9 cellular contexts compared by ENCODE assay signal in the genomic region with DNA sequence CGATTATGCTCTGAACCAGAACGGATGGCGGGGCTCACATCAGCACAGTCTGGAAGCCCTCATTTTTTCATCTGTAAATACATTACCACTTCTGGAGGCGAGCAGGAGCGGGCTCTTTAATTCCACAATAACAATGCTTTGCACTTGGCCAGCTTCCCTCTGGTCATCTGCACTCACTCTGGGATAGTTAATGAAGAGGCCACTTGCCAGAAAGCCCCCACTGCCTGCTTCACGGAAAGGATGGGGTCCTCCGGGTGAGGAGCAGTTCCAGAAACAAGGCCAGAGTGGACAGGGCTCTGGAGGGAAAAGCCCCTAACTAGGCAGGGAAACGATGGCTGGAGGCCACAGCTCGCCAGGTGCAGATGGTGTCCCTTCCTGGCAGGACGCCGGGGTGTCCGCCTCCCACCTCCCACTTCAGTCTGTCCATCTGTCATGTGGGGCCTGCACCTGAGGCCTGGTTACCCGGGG. TPM values are rescaled to one million over a fixed set of nuclear protein-coding genes. Genes with fewer than 3 reads are reported as not detected.
A peak's percentile ranks its signal among the peaks of the same experiment; 100 is the strongest.
DNase-seq lines count a peak whose midpoint lies in the region; ATAC-seq and TF ChIP-seq lines count a peak whose summit lies in the region.
"Had no signal": no experiment of that assay in that cellular context is flagged by ENCODE, and none has a peak within 500 bp of the region (broad histone marks: within the 10 kb centered on the region; RNA-seq: fewer than 3 reads in every experiment).

No MANE protein-coding gene starts in this region.

- H3K4me3 Mint-ChIP-seq in stimulated activated effector memory CD8-positive, alpha-beta T cell treated with anti-CD3 and anti-CD28 coated beads, Interleukin-12 subunit alpha, Interleukin-12 subunit beta, amount 100 ng/mL, for 72 hours = peak overlapping the region; percentile 44

- no peak for ATAC-seq in stimulated activated effector memory CD8-positive, alpha-beta T cell treated with anti-CD3 and anti-CD28 coated beads, Interleukin-12 subunit alpha, Interleukin-12 subunit beta, amount 100 ng/mL, for 72 hours
- no peak for ATAC-seq in GM21529 (IDR thresholded peaks at IDR 0.05; ENCODE audit: unreplicated experiment)

- intact Hi-C loops in ascending aorta (cut with DNase I) = loop anchor here (2.0 kb wide), 2 partner anchors 14 to 40 kb away; a partner anchor contains a TSS

- H3K4me3 ChIP-seq in ascending aorta (peak overlapping the region; percentile 76 to 86), iPS-18a (ENCODE audit: low read length) (peak overlapping the region; percentile 90)

- H3K36me3 ChIP-seq in ascending aorta (no peaks in the 10 kb centered on the region), iPS-18a (ENCODE audit: control insufficient read depth, low read depth, low read length) (no peaks in the 10 kb centered on the region)

- H3K27me3 ChIP-seq in ascending aorta (no peaks in the 10 kb centered on the region), iPS-18a (ENCODE audit: control insufficient read depth, insufficient read depth, low read length) (no peaks in the 10 kb centered on the region)

- peak overlapping the region; percentile 82 for H3K9ac ChIP-seq in iPS-18a (ENCODE audit: low read length)

- no peak for TF ChIP-seq CTCF in ascending aorta (IDR thresholded peaks at IDR 0.05)

- DNase-seq in NCI-H1694 treated with DMSO at 0.1 percent for 48 hours (lab: John Stamatoyannopoulos, UW) (peak; percentile 7), NCI-H1694 (lab: John Stamatoyannopoulos, UW) (no peak), ascending aorta (ENCODE audit: low spot score in 2 of 2) (peak in 1 of 2 donors; percentile 70), amniotic stem cell (lab: John Stamatoyannopoulos, UW) (no peak)
- no peak for DNase-seq in stimulated activated effector memory CD8-positive, alpha-beta T cell treated with anti-CD3 and anti-CD28 coated beads, Interleukin-12 subunit alpha, Interleukin-12 subunit beta, amount 100 ng/mL, for 72 hours (ENCODE audit: low spot score in 2 of 2)
- DNase-seq in stimulated activated CD4-positive, alpha-beta T cell treated with anti-CD3 and anti-CD28 coated beads, Interleukin-15, amount 100 ng/mL, for 24 hours = no peak

- H3K27ac ChIP-seq in ascending aorta (peak overlapping the region; percentile 90 to 95), iPS-18a (ENCODE audit: low read length) (no peak overlapping the region)

- no peak overlapping the region for H3K27ac Mint-ChIP-seq in stimulated activated effector memory CD8-positive, alpha-beta T cell treated with anti-CD3 and anti-CD28 coated beads, Interleukin-12 subunit alpha, Interleukin-12 subunit beta, amount 100 ng/mL, for 72 hours

- peaks cover 14% of the 10 kb centered on the region for H3K4me1 Mint-ChIP-seq in stimulated activated effector memory CD8-positive, alpha-beta T cell treated with anti-CD3 and anti-CD28 coated beads, Interleukin-12 subunit alpha, Interleukin-12 subunit beta, amount 100 ng/mL, for 72 hours

- H3K4me1 ChIP-seq in ascending aorta (peaks cover 34 to 53% of the 10 kb centered on the region in 2 donors), iPS-18a (ENCODE audit: control insufficient read depth, low read depth, low read length) (peaks cover 15% of the 10 kb centered on the region)

- no peaks in the 10 kb centered on the region for H3K9me3 Mint-ChIP-seq in stimulated activated effector memory CD8-positive, alpha-beta T cell treated with anti-CD3 and anti-CD28 coated beads, Interleukin-12 subunit alpha, Interleukin-12 subunit beta, amount 100 ng/mL, for 72 hours

- no peaks in the 10 kb centered on the region for H3K36me3 Mint-ChIP-seq in stimulated activated effector memory CD8-positive, alpha-beta T cell treated with anti-CD3 and anti-CD28 coated beads, Interleukin-12 subunit alpha, Interleukin-12 subunit beta, amount 100 ng/mL, for 72 hours

- H3K9me3 ChIP-seq in ascending aorta (no peaks in the 10 kb centered on the region), iPS-18a (ENCODE audit: control insufficient read depth, low read depth, low read length) (no peaks in the 10 kb centered on the region)

RNA-seq across cellular contexts. Expression of a gene that starts 13.1 kb away (rescaled TPM):
- 243 TPM for total RNA-seq in ascending aorta

RNA-seq across cellular contexts. Expression of a gene that starts 45.8 kb away (rescaled TPM):
- total RNA-seq in ascending aorta = not detected
- total RNA-seq: activated CD8-positive, alpha-beta memory T cell treated with anti-CD3 and anti-CD28 coated beads for 36 hours had no signal

RNA-seq across cellular contexts. Expression of a gene that starts 57.6 kb away (rescaled TPM):
- total RNA-seq in ascending aorta = not detected
- total RNA-seq: activated CD8-positive, alpha-beta memory T cell treated with anti-CD3 and anti-CD28 coated beads for 36 hours had no signal
